Comparison of ENCODE assay signal across 8 cellular contexts in genomic region chr16:70429888-70430666, GRCh38. TPM values are rescaled to one million over a fixed set of nuclear protein-coding genes. Genes with fewer than 3 reads are reported as not detected.
DNase-seq lines count a peak whose midpoint lies in the region; ATAC-seq, FAIRE-seq and TF ChIP-seq lines count a peak whose summit lies in the region.

No MANE protein-coding gene starts in this region.

- no peaks in the 10 kb centered on the region for H3K9me1 ChIP-seq in endothelial cell of umbilical vein (replicated peaks; ENCODE audit: control insufficient read depth, extremely low read depth, insufficient read depth, low read length)

- peak overlapping the region; percentile 37 for H3K4me3 ChIP-seq in NB4 (ENCODE audit: low read depth, low read length)
- H3K4me3 ChIP-seq in endothelial cell of umbilical vein (replicated peaks in 1 of 3; ENCODE audit: insufficient read depth in 1 of 3, low read depth in 1 of 3, low read length in 3 of 3): no peak overlapping the region

- H3K9me3 ChIP-seq in endothelial cell of umbilical vein (replicated peaks; ENCODE audit: control insufficient read depth, insufficient read depth, low read length): no peaks in the 10 kb centered on the region

- no peak overlapping the region for H3K9ac ChIP-seq in endothelial cell of umbilical vein (replicated peaks; ENCODE audit: extremely low read depth, insufficient read depth, low read length)

- peaks cover 0 to 5% of the 10 kb centered on the region in 2 experiments for H3K36me3 ChIP-seq in endothelial cell of umbilical vein (ENCODE audit: control insufficient read depth in 2 of 2, extremely low read depth in 1 of 2, insufficient read depth in 2 of 2, low read length in 2 of 2)

- TF ChIP-seq POLR2A in NB4 (IDR thresholded peaks at IDR 0.05; ENCODE audit: extremely low read depth, insufficient read length): no peak
- no peak for TF ChIP-seq POLR2A in endothelial cell of umbilical vein (IDR thresholded peaks at IDR 0.05; ENCODE audit: low read depth, low read length)

- H3K36me3 Mint-ChIP-seq in activated CD4-positive, alpha-beta T cell treated with anti-CD3 and anti-CD28 coated beads, Interleukin-2, amount 10 ng/mL, durations not matched to agents 24 days and 14 days (ENCODE audit: low read depth): peaks cover 14% of the 10 kb centered on the region
- peaks cover 26 to 39% of the 10 kb centered on the region in 2 donors for H3K36me3 Mint-ChIP-seq in stimulated activated naive B cell treated with anti-CD40 and anti-IgM and Interleukin-4, amounts not matched to agents 10 μg/mL and 1 μg/mL and 100 μg/mL, for 72 hours

- H3K4me3 Mint-ChIP-seq in activated CD4-positive, alpha-beta T cell treated with anti-CD3 and anti-CD28 coated beads, Interleukin-2, amount 10 ng/mL, durations not matched to agents 24 days and 14 days: peak overlapping the region; percentile 66
- H3K4me3 Mint-ChIP-seq in stimulated activated naive B cell treated with anti-CD40 and anti-IgM and Interleukin-4, amounts not matched to agents 10 μg/mL and 1 μg/mL and 100 μg/mL, for 72 hours: peak overlapping the region; percentile 64 to 76

- no peaks in the 10 kb centered on the region for H4K20me1 ChIP-seq in endothelial cell of umbilical vein (replicated peaks; ENCODE audit: control insufficient read depth, extremely low read depth, insufficient read depth, low read length)

- peak; percentile 24 to 30 for ATAC-seq in stimulated activated naive B cell treated with anti-CD40 and anti-IgM and Interleukin-4, amounts not matched to agents 10 μg/mL and 1 μg/mL and 100 μg/mL, for 72 hours (replicated peaks)
- no peak for ATAC-seq in GM21576 (IDR thresholded peaks at IDR 0.05; ENCODE audit: unreplicated experiment)

- H3K27ac ChIP-seq in endothelial cell of umbilical vein (ENCODE audit: insufficient read depth, low read depth, low read length): peak overlapping the region; percentile 61

- no peak overlapping the region for H2AFZ ChIP-seq in endothelial cell of umbilical vein (ENCODE audit: low read depth, low read length)

- H3K4me1 ChIP-seq in endothelial cell of umbilical vein (ENCODE audit: control insufficient read depth, extremely low read depth, insufficient read depth, low read length): peaks cover 65% of the 10 kb centered on the region

- FAIRE-seq in endothelial cell of umbilical vein (lab: Jason Lieb, UNC): no peak

- CTCF ChIA-PET in endothelial cell of umbilical vein (lab: Charles Lee): interaction anchor here (0.6 kb wide), 1 partner anchor 34 kb away, joined by 3 read pairs; no protein-coding TSS in a partner anchor

- POLR2A ChIA-PET in endothelial cell of umbilical vein (lab: Charles Lee): no interaction called here

- H3K27me3 ChIP-seq in endothelial cell of umbilical vein (ENCODE audit: control insufficient read depth in 2 of 2, insufficient read depth in 2 of 2, low read length in 2 of 2): no peaks in the 10 kb centered on the region

- H3K4me2 ChIP-seq in endothelial cell of umbilical vein (ENCODE audit: insufficient read depth, low read length): peak overlapping the region; percentile 49

- DNase-seq in activated CD4-positive, alpha-beta T cell treated with anti-CD3 and anti-CD28 coated beads, Interleukin-2, amount 10 ng/mL, durations not matched to agents 24 days and 14 days: no peak
- no peak for DNase-seq in activated CD4-positive, alpha-beta T cell treated with anti-CD3 and anti-CD28 coated beads, Interleukin-2, amount 50 U/mL, for 1 hour
- DNase-seq in NB4 (ENCODE audit: low read depth) (peak; percentile 37), endothelial cell of umbilical vein (ENCODE audit: low read depth, low spot score) (no peak), SHP77 (lab: John Stamatoyannopoulos, UW) (no peak), HuH-7.5 (ENCODE audit: low spot score) (no peak)
- DNase-seq in stimulated activated naive B cell treated with anti-CD40 and anti-IgM and Interleukin-4, amounts not matched to agents 10 μg/mL and 1 μg/mL and 100 μg/mL, for 72 hours: peak; percentile 42

- no peaks in the 10 kb centered on the region for H3K27me3 Mint-ChIP-seq in activated CD4-positive, alpha-beta T cell treated with anti-CD3 and anti-CD28 coated beads, Interleukin-2, amount 10 ng/mL, durations not matched to agents 24 days and 14 days
- H3K27me3 Mint-ChIP-seq in stimulated activated naive B cell treated with anti-CD40 and anti-IgM and Interleukin-4, amounts not matched to agents 10 μg/mL and 1 μg/mL and 100 μg/mL, for 72 hours: no peaks in the 10 kb centered on the region

- intact Hi-C loops in activated CD4-positive, alpha-beta T cell treated with anti-CD3 and anti-CD28 coated beads, Interleukin-2, amount 10 ng/mL, durations not matched to agents 24 days and 14 days (cut with micrococcal nuclease): loop anchor here (2.0 kb wide), 2 partner anchors 47 to 49 kb away; no protein-coding TSS in a partner anchor
- intact Hi-C loops in endothelial cell of umbilical vein (cut with micrococcal nuclease): loop anchor here (2.0 kb wide), 1 partner anchor 25 kb away; no protein-coding TSS in a partner anchor

- H3K4me1 Mint-ChIP-seq in activated CD4-positive, alpha-beta T cell treated with anti-CD3 and anti-CD28 coated beads, Interleukin-2, amount 10 ng/mL, durations not matched to agents 24 days and 14 days: peaks cover 58% of the 10 kb centered on the region
- H3K4me1 Mint-ChIP-seq in stimulated activated naive B cell treated with anti-CD40 and anti-IgM and Interleukin-4, amounts not matched to agents 10 μg/mL and 1 μg/mL and 100 μg/mL, for 72 hours: peaks cover 65 to 87% of the 10 kb centered on the region in 2 donors

- peaks cover 65% of the 10 kb centered on the region for H3K79me2 ChIP-seq in endothelial cell of umbilical vein (ENCODE audit: control insufficient read depth, insufficient read depth, low read length)

- H3K9me3 Mint-ChIP-seq in activated CD4-positive, alpha-beta T cell treated with anti-CD3 and anti-CD28 coated beads, Interleukin-2, amount 10 ng/mL, durations not matched to agents 24 days and 14 days: no peaks in the 10 kb centered on the region
- no peaks in the 10 kb centered on the region for H3K9me3 Mint-ChIP-seq in stimulated activated naive B cell treated with anti-CD40 and anti-IgM and Interleukin-4, amounts not matched to agents 10 μg/mL and 1 μg/mL and 100 μg/mL, for 72 hours

- dilution Hi-C loops in endothelial cell of umbilical vein (cut with MboI; ENCODE audit: extremely low pct_ligation_motif_present, low sequenced_read_pairs): no loop called here

- TF ChIP-seq CTCF in NB4 (IDR thresholded peaks at IDR 0.05; ENCODE audit: low read depth, low read length) (no peak), endothelial cell of umbilical vein (IDR thresholded peaks at IDR 0.05; ENCODE audit: extremely low read depth in 1 of 2, insufficient read depth in 1 of 2, low read depth in 1 of 2, low read length in 2 of 2) (no peak)

- H3K27ac Mint-ChIP-seq in activated CD4-positive, alpha-beta T cell treated with anti-CD3 and anti-CD28 coated beads, Interleukin-2, amount 10 ng/mL, durations not matched to agents 24 days and 14 days: peak overlapping the region; percentile 97
- peak overlapping the region; percentile 97 for H3K27ac Mint-ChIP-seq in stimulated activated naive B cell treated with anti-CD40 and anti-IgM and Interleukin-4, amounts not matched to agents 10 μg/mL and 1 μg/mL and 100 μg/mL, for 72 hours

- BruUV-seq in endothelial cell of umbilical vein (replicated peaks; lab: Mats Ljungman, UMichigan): no TSS peak

TF ChIP-seq in endothelial cell of umbilical vein, 7 proteins besides CTCF, POLR2A, EP300 and RAD21:
- no peak for TF ChIP-seq FOS (IDR thresholded peaks at IDR 0.05; ENCODE audit: borderline replicate concordance, insufficient read depth, low read length)
TF ChIP-seq in endothelial cell of umbilical vein: peak in this region for 0.

RNA-seq across cellular contexts. Expression of gene ST3GAL2, which starts 8.8 kb away (rescaled TPM):
- 27.9 and 37.0 TPM in 2 replicates for total RNA-seq in activated CD4-positive, alpha-beta T cell treated with anti-CD3 and anti-CD28 coated beads, Interleukin-2, amount 10 ng/mL, durations not matched to agents 24 days and 14 days
- 50.2 and 50.4 TPM in 2 replicates for total RNA-seq in endothelial cell of umbilical vein
- polyA plus RNA-seq in endothelial cell of umbilical vein: 23.0 and 33.3 TPM in 2 replicates
- 25.7 and 28.4 TPM in 2 replicates for polyA plus RNA-seq in endothelial cell of umbilical vein (2011; cell fraction: cytosol; rRNA removed)
- polyA plus RNA-seq in endothelial cell of umbilical vein (2011; cell fraction: nucleus; rRNA removed): 23.1 and 27.7 TPM in 2 replicates
- polyA plus RNA-seq in endothelial cell of umbilical vein (2012): 22.1 and 34.0 TPM in 2 replicates
- 72.3 and 84.6 TPM in 2 replicates for polyA minus RNA-seq in endothelial cell of umbilical vein
- polyA minus RNA-seq in endothelial cell of umbilical vein (2011; cell fraction: cytosol; rRNA and poly(A)+ RNA removed): 19.8 TPM
- 29.8 and 45.1 TPM in 2 replicates for polyA minus RNA-seq in endothelial cell of umbilical vein (2011; cell fraction: nucleus; rRNA and poly(A)+ RNA removed)

RNA-seq across cellular contexts. Expression of gene FCSK, which starts 24.3 kb away (rescaled TPM):
- 19.6 and 24.4 TPM in 2 replicates for total RNA-seq in activated CD4-positive, alpha-beta T cell treated with anti-CD3 and anti-CD28 coated beads, Interleukin-2, amount 10 ng/mL, durations not matched to agents 24 days and 14 days
- 13.2 and 18.0 TPM in 2 replicates for total RNA-seq in endothelial cell of umbilical vein
- 11.4 and 12.4 TPM in 2 replicates for polyA plus RNA-seq in endothelial cell of umbilical vein
- polyA plus RNA-seq in endothelial cell of umbilical vein (2011; cell fraction: cytosol; rRNA removed): 7.2 and 8.3 TPM in 2 replicates
- 51.5 and 69.1 TPM in 2 replicates for polyA plus RNA-seq in endothelial cell of umbilical vein (2011; cell fraction: nucleus; rRNA removed)
- polyA plus RNA-seq in endothelial cell of umbilical vein (2012): 5.8 and 11.4 TPM in 2 replicates
- 13.6 and 14.1 TPM in 2 replicates for polyA minus RNA-seq in endothelial cell of umbilical vein
- polyA minus RNA-seq in endothelial cell of umbilical vein (2011; cell fraction: cytosol; rRNA and poly(A)+ RNA removed): 8.9 TPM
- 16.7 and 17.1 TPM in 2 replicates for polyA minus RNA-seq in endothelial cell of umbilical vein (2011; cell fraction: nucleus; rRNA and poly(A)+ RNA removed)

Comparison
In these comparisons a context has a peak if more than half of its experiments do, and no peak if none do; other contexts are left out.
1. DNase-seq: peak in NB4 (single experiment) and stimulated activated naive B cell treated with anti-CD40 and anti-IgM and Interleukin-4, amounts not matched to agents 10 μg/mL and 1 μg/mL and 100 μg/mL, for 72 hours (single experiment); none in activated CD4-positive, alpha-beta T cell treated with anti-CD3 and anti-CD28 coated beads, Interleukin-2, amount 10 ng/mL, durations not matched to agents 24 days and 14 days (single experiment), activated CD4-positive, alpha-beta T cell treated with anti-CD3 and anti-CD28 coated beads, Interleukin-2, amount 50 U/mL, for 1 hour (single experiment), endothelial cell of umbilical vein (single experiment), SHP77 (0 of 2) and HuH-7.5 (single experiment).